1 cellular context compared by ENCODE assay signal in the genomic region with DNA sequence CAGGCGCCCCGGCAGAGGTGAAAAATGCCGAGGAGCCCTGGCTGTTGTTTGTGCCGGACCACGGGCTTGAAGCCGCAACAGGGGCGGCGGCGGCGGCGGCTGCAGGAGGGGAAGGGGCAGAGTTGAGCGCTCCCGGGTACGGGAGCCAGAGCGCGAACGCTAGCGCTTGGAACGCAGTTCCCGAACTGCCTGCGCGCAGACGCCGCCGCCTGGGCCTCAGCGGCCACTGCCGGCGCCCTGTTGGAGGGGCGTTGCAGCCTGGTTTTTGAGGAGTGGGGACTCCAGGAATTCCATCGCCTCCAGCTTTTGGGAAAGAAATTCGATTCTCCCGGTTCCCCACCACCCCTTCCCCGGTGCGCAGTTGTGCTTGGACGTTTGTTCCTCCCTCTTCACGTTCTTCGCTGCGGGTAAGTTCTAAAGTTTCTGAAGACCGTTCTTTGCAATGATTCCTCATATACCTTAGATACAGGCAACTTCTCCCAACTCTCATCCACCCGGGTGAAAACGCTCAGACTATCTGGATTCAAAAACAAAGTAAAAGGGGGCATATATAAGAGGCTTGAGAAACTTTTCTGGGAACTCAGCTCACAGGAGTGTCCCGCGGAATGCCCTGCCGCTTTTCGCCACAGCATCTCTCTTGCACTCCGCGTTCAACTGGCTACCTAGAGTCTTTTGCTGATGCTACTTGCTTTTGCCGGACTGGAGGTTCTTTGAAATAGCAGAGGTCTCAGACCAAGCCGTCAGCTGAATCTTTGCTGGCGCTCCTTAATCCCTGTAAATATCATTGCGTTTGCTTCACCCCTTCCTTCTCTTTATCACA.
TF ChIP-seq lines count a peak whose summit lies in the region.

No MANE protein-coding gene starts in this region.

TF ChIP-seq in HepG2, 621 proteins besides CTCF, POLR2A, EP300 and RAD21 (continued from another document):
- TF ChIP-seq ZFY (CRISPR knock-in tag; IDR thresholded peaks at IDR 0.05) (0 out of 2 replicates have a peak, but pooled peaks have one; percentile 11), HNRNPK (IDR thresholded peaks at IDR 0.05; ENCODE audit: low read depth, low read length, poor library complexity, severe bottlenecking) (no peak), NKX3-1 (CRISPR knock-in tag; IDR thresholded peaks at IDR 0.05) (0 out of 2 replicates have a peak, but pooled peaks have one; percentile 4), HNRNPL (IDR thresholded peaks at IDR 0.05; ENCODE audit: low read depth, low read length) (0 out of 2 replicates have a peak, but pooled peaks have one; percentile 1), ZNF709 (CRISPR knock-in tag; IDR thresholded peaks at IDR 0.05) (peak; percentile 34; the same call in 1 of the 2 replicates)
- TF ChIP-seq, protein P1, sequence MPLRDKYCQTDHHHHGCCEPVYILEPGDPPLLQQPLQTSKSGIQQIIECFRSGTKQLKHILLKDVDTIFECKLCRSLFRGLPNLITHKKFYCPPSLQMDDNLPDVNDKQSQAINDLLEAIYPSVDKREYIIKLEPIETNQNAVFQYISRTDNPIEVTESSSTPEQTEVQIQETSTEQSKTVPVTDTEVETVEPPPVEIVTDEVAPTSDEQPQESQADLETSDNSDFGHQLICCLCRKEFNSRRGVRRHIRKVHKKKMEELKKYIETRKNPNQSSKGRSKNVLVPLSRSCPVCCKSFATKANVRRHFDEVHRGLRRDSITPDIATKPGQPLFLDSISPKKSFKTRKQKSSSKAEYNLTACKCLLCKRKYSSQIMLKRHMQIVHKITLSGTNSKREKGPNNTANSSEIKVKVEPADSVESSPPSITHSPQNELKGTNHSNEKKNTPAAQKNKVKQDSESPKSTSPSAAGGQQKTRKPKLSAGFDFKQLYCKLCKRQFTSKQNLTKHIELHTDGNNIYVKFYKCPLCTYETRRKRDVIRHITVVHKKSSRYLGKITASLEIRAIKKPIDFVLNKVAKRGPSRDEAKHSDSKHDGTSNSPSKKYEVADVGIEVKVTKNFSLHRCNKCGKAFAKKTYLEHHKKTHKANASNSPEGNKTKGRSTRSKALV (CRISPR knock-in tag; IDR thresholded peaks at IDR 0.05): peak; percentile 97
- TF ChIP-seq, protein P2, sequence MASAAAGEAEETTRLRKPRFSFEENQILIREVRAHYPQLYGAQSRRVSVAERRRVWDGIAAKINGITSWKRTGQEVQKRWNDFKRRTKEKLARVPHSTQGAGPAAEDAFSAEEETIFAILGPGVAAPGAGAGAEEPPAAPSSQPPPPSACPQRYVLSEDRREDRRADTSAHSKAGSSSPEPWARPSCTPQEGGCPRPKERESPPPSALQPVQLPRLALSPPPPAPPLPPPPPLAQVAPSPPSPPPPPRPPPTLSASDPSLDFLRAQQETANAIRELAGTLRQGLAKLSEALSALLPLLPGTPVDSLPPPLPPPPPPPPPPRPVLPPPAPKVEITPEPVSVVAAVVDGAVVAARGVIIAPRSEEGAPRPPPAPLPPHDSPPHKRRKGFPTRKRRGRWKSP (CRISPR knock-in tag; IDR thresholded peaks at IDR 0.05): peak; percentile 100
